20 cellular contexts compared by ENCODE assay signal in the genomic region with DNA sequence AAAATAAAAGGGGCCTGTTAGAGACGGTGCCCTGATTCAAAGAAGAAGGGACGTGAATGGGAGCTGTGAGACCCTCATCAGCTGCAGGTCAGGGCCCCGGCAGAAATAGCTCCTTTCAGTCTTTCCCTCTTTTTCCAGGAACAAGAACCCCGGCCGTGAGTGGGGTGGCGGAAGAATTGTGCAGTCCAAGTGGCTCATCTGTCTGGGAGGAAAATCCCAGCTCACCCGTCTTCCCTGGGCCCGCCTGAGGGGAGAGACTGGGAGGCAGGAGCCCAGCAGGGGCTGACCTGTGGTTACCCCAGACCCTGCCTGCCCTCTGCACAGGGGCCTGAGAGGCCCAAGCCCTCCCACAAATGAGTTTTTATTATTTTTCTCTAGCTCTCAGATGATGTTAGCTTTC. TPM values are rescaled to one million over a fixed set of nuclear protein-coding genes. Genes with fewer than 3 reads are reported as not detected.
"Had no signal": no experiment of that assay in that cellular context is flagged by ENCODE, and none has a peak within 500 bp of the region (broad histone marks: within the 10 kb centered on the region; RNA-seq: fewer than 3 reads in every experiment).

No MANE protein-coding gene starts in this region.

- H3K4me3 ChIP-seq: colonic mucosa, skin epidermis, stomach, thoracic aorta, uterus had no signal

- H3K27me3 Mint-ChIP-seq: activated naive CD8-positive, alpha-beta T cell treated with anti-CD3 and anti-CD28 coated beads, Interleukin-2, amount 50 U/mL, for 24 hours had no signal

- H3K4me3 Mint-ChIP-seq: activated naive CD8-positive, alpha-beta T cell treated with anti-CD3 and anti-CD28 coated beads, Interleukin-2, amount 50 U/mL, for 24 hours; immature natural killer cell had no signal

- H3K27ac Mint-ChIP-seq: activated naive CD8-positive, alpha-beta T cell treated with anti-CD3 and anti-CD28 coated beads, Interleukin-2, amount 50 U/mL, for 24 hours; immature natural killer cell had no signal

- H3K27ac ChIP-seq: colonic mucosa, parathyroid adenoma, stomach, uterus had no signal

- ATAC-seq: activated naive CD8-positive, alpha-beta T cell treated with anti-CD3 and anti-CD28 coated beads, Interleukin-2, amount 50 U/mL, for 24 hours; left colon had no signal

- H3K36me3 ChIP-seq: colonic mucosa, uterus had no signal

- H3K27me3 ChIP-seq: colonic mucosa, stomach, uterus had no signal

- H3K9me3 Mint-ChIP-seq: activated naive CD8-positive, alpha-beta T cell treated with anti-CD3 and anti-CD28 coated beads, Interleukin-2, amount 50 U/mL, for 24 hours; immature natural killer cell had no signal

- H3K9me3 ChIP-seq: colonic mucosa, stomach, thoracic aorta, uterus had no signal

- H3K4me1 ChIP-seq: parathyroid adenoma, uterus had no signal

- H3K36me3 Mint-ChIP-seq: immature natural killer cell had no signal

- DNase-seq: activated CD4-positive, alpha-beta T cell treated with anti-CD3 and anti-CD28 coated beads, Interleukin-2, amount 50 U/mL, for 48 hours; activated CD4-positive, CD25-positive, alpha-beta regulatory T cell treated with anti-CD3 and anti-CD28 coated beads, Interleukin-2, amount 50 U/mL, for 72 hours; activated naive CD4-positive, alpha-beta T cell; activated naive CD8-positive, alpha-beta T cell treated with anti-CD3 and anti-CD28 coated beads, Interleukin-2, amount 50 U/mL, for 24 hours; activated T-cell treated with anti-CD3 and anti-CD28 coated beads, Interleukin-2, amount 50 U/mL, for 48 hours; colonic mucosa; effector CD4-positive, alpha-beta T cell; immature natural killer cell; left colon; mammary epithelial cell; retina; stomach; SW 1271; T-helper 9 cell had no signal

- H3K4me1 Mint-ChIP-seq: activated naive CD8-positive, alpha-beta T cell treated with anti-CD3 and anti-CD28 coated beads, Interleukin-2, amount 50 U/mL, for 24 hours had no signal

RNA-seq across cellular contexts. Expression of gene CSF1R, which starts 24.8 kb away (rescaled TPM):
- polyA plus RNA-seq: neural cell had no signal

RNA-seq across cellular contexts. Expression of gene PDGFRB, which starts 44.5 kb away (rescaled TPM):
- polyA plus RNA-seq: neural cell had no signal

RNA-seq across cellular contexts. Expression of gene CDX1, which starts 55.5 kb away (rescaled TPM):
- total RNA-seq: astrocyte, mammary epithelial cell, thoracic aorta had no signal
- polyA plus RNA-seq: immature natural killer cell, mammary epithelial cell, neural cell had no signal
